12 cellular contexts compared by ENCODE assay signal in genomic region chr11:80846979-80847378, GRCh38.
A peak's percentile ranks its signal among the peaks of the same experiment; 100 is the strongest.
DNase-seq lines count a peak whose midpoint lies in the region; ATAC-seq and TF ChIP-seq lines count a peak whose summit lies in the region.
"Had no signal": no experiment of that assay in that cellular context is flagged by ENCODE, and none has a peak within 500 bp of the region (broad histone marks: within the 10 kb centered on the region; RNA-seq: fewer than 3 reads in every experiment).

No MANE protein-coding gene starts in this region.

- no peak overlapping the region for H4K8ac ChIP-seq in mesendoderm (ENCODE audit: low read depth, low read length)

- no peak overlapping the region for H3K18ac ChIP-seq in mesendoderm (ENCODE audit: low read length)

- peak; percentile 64 for DNase-seq in mesendoderm
- DNase-seq in tibial nerve (ENCODE audit: low spot score in 2 of 2) = no peak
- DNase-seq in activated effector memory CD4-positive, alpha-beta T cell treated with anti-CD3 and anti-CD28 coated beads, Interleukin-2, amount 50 U/mL, for 16 hours = no peak
- DNase-seq in NAMALWA (ENCODE audit: low spot score) = no peak
- DNase-seq: cortex of kidney; natural killer cell; NCI-H1436; stimulated activated naive CD4-positive, alpha-beta T cell treated with Interleukin-2 at 50 U/mL for 16 hours had no signal

- H3K56ac ChIP-seq in mesendoderm (ENCODE audit: low read length) = no peak overlapping the region

- H3K4me1 ChIP-seq in mesendoderm (ENCODE audit: control insufficient read depth, low read depth, low read length) = no peaks in the 10 kb centered on the region
- no peaks in the 10 kb centered on the region for H3K4me1 ChIP-seq in tibial nerve

- no peak for TF ChIP-seq CTCF in tibial nerve (IDR thresholded peaks at IDR 0.05)

- H2BK120ac ChIP-seq in mesendoderm (ENCODE audit: low read depth, low read length) = no peak overlapping the region

- H3K27me3 ChIP-seq in mesendoderm (ENCODE audit: insufficient read depth, low read length, poor library complexity) (no peaks in the 10 kb centered on the region), tibial nerve (no peaks in the 10 kb centered on the region)

- no peaks in the 10 kb centered on the region for H3K79me2 ChIP-seq in mesendoderm (ENCODE audit: control insufficient read depth, insufficient read depth, low read length)

- H3K4me3 ChIP-seq in mesendoderm (ENCODE audit: low read length) (no peak overlapping the region), tibial nerve (no peak overlapping the region)
- H3K4me3 ChIP-seq: smooth muscle cell had no signal

- H3K27ac ChIP-seq in mesendoderm (ENCODE audit: low read depth, low read length) (no peak overlapping the region), tibial nerve (no peak overlapping the region)

- no peak for TF ChIP-seq EP300 in tibial nerve (IDR thresholded peaks at IDR 0.05)

- H3K79me1 ChIP-seq in mesendoderm (ENCODE audit: low read length) = no peaks in the 10 kb centered on the region

- H2AK5ac ChIP-seq in mesendoderm (ENCODE audit: low read length) = no peak overlapping the region

- TF ChIP-seq POLR2A in tibial nerve (IDR thresholded peaks at IDR 0.05) = no peak

- H3K4me2 ChIP-seq in mesendoderm (ENCODE audit: low read length) = no peak overlapping the region
- H3K4me2 ChIP-seq: smooth muscle cell had no signal

- H3K23ac ChIP-seq in mesendoderm (ENCODE audit: low read length) = no peak overlapping the region

- no peaks in the 10 kb centered on the region for H3K36me3 ChIP-seq in mesendoderm (ENCODE audit: control insufficient read depth, insufficient read depth, low read length)
- no peaks in the 10 kb centered on the region for H3K36me3 ChIP-seq in tibial nerve

- H4K5ac ChIP-seq in mesendoderm (ENCODE audit: low read length) = no peak overlapping the region

- no peak overlapping the region for H3K9ac ChIP-seq in mesendoderm (ENCODE audit: low read length)

- no peak overlapping the region for H2BK5ac ChIP-seq in mesendoderm (ENCODE audit: low read length)

- WGBS in mesendoderm (ENCODE audit: extremely low coverage, insufficient coverage, low lambda C conversion rate) = no CpG with 5 or more reads among the region's 3 CpGs
- 65 to 85% methylated on average over 3 of the region's 3 CpGs for WGBS in tibial nerve, 2 donors

- no peak overlapping the region for H3K4ac ChIP-seq in mesendoderm (ENCODE audit: low read depth, low read length)

- no peak overlapping the region for H2BK15ac ChIP-seq in mesendoderm (replicated peaks; ENCODE audit: low read depth)

- H3K9me3 ChIP-seq in tibial nerve = no peaks in the 10 kb centered on the region

- ATAC-seq in GM18873 (IDR thresholded peaks at IDR 0.05; ENCODE audit: low FRiP score, unreplicated experiment) = peak; percentile 98
- ATAC-seq in GM21529 (IDR thresholded peaks at IDR 0.05; ENCODE audit: unreplicated experiment) = peak; percentile 95
- peak; percentile 92 for ATAC-seq in HG03135 (IDR thresholded peaks at IDR 0.05; ENCODE audit: unreplicated experiment)
- ATAC-seq: natural killer cell had no signal
